Comparison of ENCODE assay signal across 17 cellular contexts in the genomic region with DNA sequence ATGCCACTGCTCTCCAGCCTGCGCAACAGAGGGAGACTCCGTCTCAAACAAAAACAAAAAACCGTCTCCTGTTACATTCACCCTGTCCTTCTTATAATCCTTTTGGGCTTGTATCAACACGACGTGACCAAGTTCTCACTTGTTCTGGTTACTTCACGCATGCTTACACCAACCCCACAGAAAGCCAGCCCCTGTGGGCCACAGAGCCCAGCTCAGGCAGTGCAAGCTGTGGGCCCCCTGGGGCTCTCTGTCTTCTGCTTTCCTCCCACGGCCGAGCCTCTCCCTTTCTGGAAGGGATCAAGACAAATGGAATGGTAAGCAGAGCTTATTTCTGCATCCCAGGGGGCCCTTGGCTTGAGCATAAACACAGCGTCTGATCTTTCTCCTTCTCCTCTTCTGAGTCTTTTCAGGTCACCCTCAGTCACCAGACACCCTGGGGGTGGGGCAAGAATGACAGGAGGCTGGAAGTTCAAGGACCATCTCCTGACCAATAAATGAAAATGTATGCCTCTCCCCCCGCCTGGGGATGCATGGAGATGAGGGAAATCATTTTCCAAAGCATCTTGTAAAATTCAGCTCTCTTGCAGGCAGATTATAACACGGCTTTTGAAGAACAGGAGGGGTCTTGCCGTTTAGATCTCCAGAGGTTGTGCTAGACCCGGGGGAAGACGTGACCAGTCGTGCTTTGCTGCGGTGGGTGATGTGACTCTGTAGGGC. TPM values are rescaled to one million over a fixed set of nuclear protein-coding genes. Genes with fewer than 3 reads are reported as not detected.
DNase-seq lines count a peak whose midpoint lies in the region; ATAC-seq and TF ChIP-seq lines count a peak whose summit lies in the region.
"Had no signal": no experiment of that assay in that cellular context is flagged by ENCODE, and none has a peak within 500 bp of the region (broad histone marks: within the 10 kb centered on the region; RNA-seq: fewer than 3 reads in every experiment).

No MANE protein-coding gene starts in this region.

- peaks cover 10% of the 10 kb centered on the region for H3K4me1 Mint-ChIP-seq in neural progenitor cell
- H3K4me1 Mint-ChIP-seq in immature natural killer cell, result no peaks in the 10 kb centered on the region

- H3K79me2 ChIP-seq in neural progenitor cell (ENCODE audit: low read depth), result no peaks in the 10 kb centered on the region

- peaks cover 4% of the 10 kb centered on the region for H3K27me3 Mint-ChIP-seq in neural progenitor cell (ENCODE audit: insufficient read depth, low read depth)
- H3K27me3 Mint-ChIP-seq in immature natural killer cell (ENCODE audit: low read depth in 3 of 3), result peaks cover 5 to 19% (median 8%) of the 10 kb centered on the region in 3 donors

- H3K27me3 ChIP-seq in neural progenitor cell, result no peaks in the 10 kb centered on the region

- peak overlapping the region; percentile 27 for H3K4me2 ChIP-seq in neural progenitor cell

- no peak overlapping the region for H2AFZ ChIP-seq in neural progenitor cell (replicated peaks)

- H3K36me3 ChIP-seq in neural progenitor cell, result no peaks in the 10 kb centered on the region

- no peak overlapping the region for H3K4me3 ChIP-seq in neural progenitor cell
- H3K4me3 ChIP-seq: lung, SK-N-MC had no signal

- no peak overlapping the region for H3K9ac ChIP-seq in neural progenitor cell

- H3K27ac ChIP-seq in neural progenitor cell, result no peak overlapping the region
- H3K27ac ChIP-seq: SK-N-MC had no signal

- H3F3A ChIP-seq in neural progenitor cell (ENCODE audit: low read depth), result no peaks in the 10 kb centered on the region

- peak; percentile 66 for ATAC-seq in esophagus mucosa
- ATAC-seq: WTC11 had no signal

- DNase-seq in DMS79 treated with DMSO at 0.1 percent for 48 hours (lab: John Stamatoyannopoulos, UW), result peak; percentile 72
- peak; percentile 45 for DNase-seq in NCI-H2227 (lab: John Stamatoyannopoulos, UW; ENCODE audit: unreplicated experiment)
- peak; percentile 48 for DNase-seq in neural progenitor cell (ENCODE audit: low spot score)
- DNase-seq in islet precursor cell, result no peak
- no peak for DNase-seq in germinal center (ENCODE audit: low spot score)
- DNase-seq in COLO668 (lab: John Stamatoyannopoulos, UW; ENCODE audit: unreplicated experiment), result no peak
- DNase-seq in immature natural killer cell, result no peak
- DNase-seq: activated CD8-positive, alpha-beta memory T cell treated with anti-CD3 and anti-CD28 coated beads, Interleukin-2, amount 50 U/mL, for 48 hours; AML-193; NK-92 treated with Interleukin-12 subunit alpha and Interleukin-12 subunit beta, amount 100 ng/mL, for 24 hours; stimulated activated CD4-positive, alpha-beta T cell treated with anti-CD3 and anti-CD28 coated beads, Interleukin-1b, Interleukin-23, amount 100 ng/mL, for 48 hours had no signal

- H3K4me3 Mint-ChIP-seq in neural progenitor cell, result peak overlapping the region; percentile 48
- no peak overlapping the region for H3K4me3 Mint-ChIP-seq in immature natural killer cell
- H3K4me3 Mint-ChIP-seq: WTC11 had no signal

- no peak for TF ChIP-seq CTCF in neural progenitor cell (IDR thresholded peaks at IDR 0.05)

- no peaks in the 10 kb centered on the region for H3K36me3 Mint-ChIP-seq in neural progenitor cell
- no peaks in the 10 kb centered on the region for H3K36me3 Mint-ChIP-seq in immature natural killer cell
- H3K36me3 Mint-ChIP-seq: WTC11 had no signal

- no peaks in the 10 kb centered on the region for H4K20me1 ChIP-seq in neural progenitor cell (ENCODE audit: low read depth)

- no peaks in the 10 kb centered on the region for H3K9me3 ChIP-seq in neural progenitor cell (ENCODE audit: low read depth)

- H3K27ac Mint-ChIP-seq in neural progenitor cell, result no peak overlapping the region
- no peak overlapping the region for H3K27ac Mint-ChIP-seq in immature natural killer cell
- H3K27ac Mint-ChIP-seq: WTC11 had no signal

- H3K9me3 Mint-ChIP-seq in neural progenitor cell, result peaks cover 4% of the 10 kb centered on the region
- H3K9me3 Mint-ChIP-seq in immature natural killer cell, result no peaks in the 10 kb centered on the region
- H3K9me3 Mint-ChIP-seq: WTC11 had no signal

- peaks cover 10% of the 10 kb centered on the region for H3K4me1 ChIP-seq in neural progenitor cell

RNA-seq across cellular contexts. Expression of gene TRIM56, which starts 19.0 kb away (rescaled TPM):
- 14.3 TPM for total RNA-seq in esophagus mucosa
- 1.4 and 2.3 TPM in 2 replicates for total RNA-seq in neural progenitor cell (ENCODE audit: low replicate concordance)
- polyA plus RNA-seq in immature natural killer cell, result 10 to 100 TPM in 1 of 3 donors, 1 to 10 TPM in 2; 1.5 to 20.6 (median 2.7) TPM

RNA-seq across cellular contexts. Expression of gene MUC17, which starts 46.4 kb away (rescaled TPM):
- total RNA-seq in esophagus mucosa (not detected), neural progenitor cell (ENCODE audit: low replicate concordance) (under 0.01 TPM in 1 of 2 replicates, not detected in the other)
- polyA plus RNA-seq in immature natural killer cell, result not detected
- total RNA-seq: glomerular endothelial cell, H4, lung, WTC11 had no signal
- polyA plus RNA-seq: lung had no signal

Comparison
In these comparisons a context has a peak if more than half of its experiments do, and no peak if none do; other contexts are left out.
1. DNase-seq: peak in DMS79 treated with DMSO at 0.1 percent for 48 hours (single experiment), NCI-H2227 (single experiment) and neural progenitor cell (single experiment); none in islet precursor cell (single experiment), germinal center (single experiment), COLO668 (single experiment) and immature natural killer cell (0 of 3).